Comparison of ENCODE assay signal across 18 cellular contexts in genomic region chr19:8151499-8152035, GRCh38. TPM values are rescaled to one million over a fixed set of nuclear protein-coding genes. Genes with fewer than 3 reads are reported as not detected.
"Had no signal": no experiment of that assay in that cellular context is flagged by ENCODE, and none has a peak within 500 bp of the region (broad histone marks: within the 10 kb centered on the region; RNA-seq: fewer than 3 reads in every experiment).

No MANE protein-coding gene starts in this region.

- H3K4me3 ChIP-seq: coronary artery, esophagus squamous epithelium, tibial artery had no signal

- FAIRE-seq: urothelium cell line had no signal

- H3K27ac ChIP-seq: coronary artery, esophagus squamous epithelium, tibial artery had no signal

- ATAC-seq: left ventricle myocardium superior; naive thymus-derived CD8-positive, alpha-beta T cell; stimulated activated naive B cell treated with anti-CD40 and anti-IgM and Interleukin-4, amounts not matched to agents 10 μg/mL and 1 μg/mL and 100 μg/mL, for 72 hours; WTC11 had no signal

- H3K36me3 ChIP-seq: esophagus squamous epithelium, tibial artery had no signal

- H3K9me3 ChIP-seq: esophagus squamous epithelium, tibial artery had no signal

- DNase-seq: activated CD4-positive, alpha-beta T cell treated with anti-CD3 and anti-CD28 coated beads, Interleukin-2, amount 10 ng/mL, durations not matched to agents 24 days and 14 days; activated CD8-positive, alpha-beta memory T cell treated with anti-CD3 and anti-CD28 coated beads for 24 hours; activated naive CD8-positive, alpha-beta T cell treated with anti-CD3 and anti-CD28 coated beads for 36 hours; amygdala; effector CD4-positive, alpha-beta T cell; esophagus squamous epithelium; glutamatergic neuron; kidney glomerular epithelial cell; left ventricle myocardium superior; naive thymus-derived CD8-positive, alpha-beta T cell; posterior cingulate gyrus; stimulated activated CD4-positive, alpha-beta T cell treated with anti-CD3 and anti-CD28 coated beads, Interleukin-2, amount 100 ng/mL, for 48 hours; stimulated activated naive B cell treated with anti-CD40 and anti-IgM and Interleukin-4, amounts not matched to agents 10 μg/mL and 1 μg/mL and 100 μg/mL, for 72 hours; tibial artery had no signal

RNA-seq across cellular contexts. Expression of gene FBN3, which starts 2.2 kb away (rescaled TPM):
- total RNA-seq: activated CD4-positive, alpha-beta T cell treated with anti-CD3 and anti-CD28 coated beads, Interleukin-2, amount 10 ng/mL, durations not matched to agents 24 days and 14 days; activated naive CD8-positive, alpha-beta T cell treated with anti-CD3 and anti-CD28 coated beads for 36 hours; fibroblast of villous mesenchyme; left ventricle myocardium superior; naive thymus-derived CD8-positive, alpha-beta T cell had no signal
- polyA plus RNA-seq: naive thymus-derived CD8-positive, alpha-beta T cell had no signal
